8 cellular contexts compared by ENCODE assay signal in genomic region chr3:51941798-51942602, GRCh38. TPM values are rescaled to one million over a fixed set of nuclear protein-coding genes. Genes with fewer than 3 reads are reported as not detected.
A peak's percentile ranks its signal among the peaks of the same experiment; 100 is the strongest.
DNase-seq lines count a peak whose midpoint lies in the region; ATAC-seq, FAIRE-seq and TF ChIP-seq lines count a peak whose summit lies in the region.

PARP3 (plus strand) TSS chr3:51942363; CDS start chr3:51943356, 993 bp downstream.
RRP9 (minus strand) TSS chr3:51941904; CDS start chr3:51941867, 37 bp downstream.

- H3K27me3 Mint-ChIP-seq in chondrocyte (ENCODE audit: low read depth) = no peaks in the 10 kb centered on the region

- peak within 1 kb of the TSS; percentile 69 to 85 for H3K4me3 ChIP-seq in kidney (ENCODE audit: low read length in 2 of 2)

- H3K9me3 ChIP-seq in kidney (ENCODE audit: control insufficient read depth in 1 of 2, low read length in 2 of 2) = no peaks in the 10 kb centered on the region

- peak within 1 kb of the TSS; percentile 78 to 95 for H3K9ac ChIP-seq in kidney (ENCODE audit: low read length in 2 of 2)

- intact Hi-C loops in kidney (cut with DNase I) = no loop called here

- peaks cover 15 to 17% of the 10 kb centered on the region in 2 donors for H3K4me1 ChIP-seq in kidney (ENCODE audit: control insufficient read depth in 1 of 2, insufficient read depth in 1 of 2, low read depth in 1 of 2, low read length in 2 of 2)

- ATAC-seq in GM19035 (IDR thresholded peaks at IDR 0.05; ENCODE audit: unreplicated experiment) (peak; percentile 88), HG03378 (IDR thresholded peaks at IDR 0.05; ENCODE audit: unreplicated experiment) (peak; percentile 87)

- H3K27ac Mint-ChIP-seq in chondrocyte (ENCODE audit: unreplicated experiment) = peak within 1 kb of the TSS; percentile 81

- peaks cover 6 to 15% of the 10 kb centered on the region in 2 donors for H3K36me3 ChIP-seq in kidney (ENCODE audit: control insufficient read depth in 1 of 2, insufficient read depth in 2 of 2, low read length in 2 of 2)

- peak; percentile 100 for DNase-seq in AML-193 (lab: John Stamatoyannopoulos, UW)
- DNase-seq in NCI-H460 (ENCODE audit: extremely low read depth, low read depth) = peak; percentile 98
- peak; percentile 99 for DNase-seq in activated CD4-positive, alpha-beta T cell treated with anti-CD3 and anti-CD28 coated beads for 1 hour
- DNase-seq in chondrocyte (ENCODE audit: low spot score) = peak; percentile 100
- peak; percentile 100 for DNase-seq in kidney
- peak; percentile 100 for DNase-seq in stimulated activated CD4-positive, alpha-beta T cell treated with anti-CD3 and anti-CD28 coated beads, Interleukin-15, amount 100 ng/mL, for 48 hours (ENCODE audit: low read depth in 2 of 2)

- H3K4me3 Mint-ChIP-seq in chondrocyte (ENCODE audit: unreplicated experiment) = peak within 1 kb of the TSS; percentile 78

- peak; percentile 99 for FAIRE-seq in kidney (lab: Jason Lieb, UNC)

- no peaks in the 10 kb centered on the region for H3K9me3 Mint-ChIP-seq in chondrocyte (ENCODE audit: low read depth)

- peaks cover 12% of the 10 kb centered on the region for H3K36me3 Mint-ChIP-seq in chondrocyte (ENCODE audit: low read depth)

- TF ChIP-seq CTCF in chondrocyte (IDR thresholded peaks at IDR 0.05) (peak; percentile 100), kidney (IDR thresholded peaks at IDR 0.05; ENCODE audit: borderline replicate concordance, extremely low read depth, insufficient read depth) (peak; percentile 99)

- peaks cover 33% of the 10 kb centered on the region for H3K4me1 Mint-ChIP-seq in chondrocyte (ENCODE audit: low read depth)

- H3K27ac ChIP-seq in kidney (ENCODE audit: low read depth in 2 of 2, low read length in 2 of 2) = peak within 1 kb of the TSS; percentile 95 to 96

RNA-seq across cellular contexts. Expression of gene PARP3, which starts in this region (rescaled TPM):
- total RNA-seq in NCI-H460 (2014; rRNA removed; shearing (Covaris generic)) = 13.1 and 15.5 TPM in 2 replicates
- 26.2 and 33.6 TPM in 2 replicates for polyA plus RNA-seq in NCI-H460 (2014; cell fraction: nucleus; rRNA removed)
- total RNA-seq in chondrocyte (9.5 to 12.4 TPM (median 9.7 TPM) in 3 replicates), kidney (28.5 TPM)
- 30.1 TPM for polyA plus RNA-seq in kidney (ENCODE audit: insufficient read depth, low read depth, low replicate concordance)

RNA-seq across cellular contexts. Expression of gene RRP9, which starts in this region (rescaled TPM):
- 29.7 and 32.2 TPM in 2 replicates for total RNA-seq in NCI-H460 (2014; rRNA removed; shearing (Covaris generic))
- polyA plus RNA-seq in NCI-H460 (2014; cell fraction: nucleus; rRNA removed) = 84.8 and 89.9 TPM in 2 replicates
- total RNA-seq in chondrocyte (18.0 to 21.0 TPM (median 19.7 TPM) in 3 replicates), kidney (18.6 TPM)
- 17.8 TPM for polyA plus RNA-seq in kidney (ENCODE audit: insufficient read depth, low read depth, low replicate concordance)

Comparison
In these comparisons a context has a peak if more than half of its experiments do, and no peak if none do; other contexts are left out.
1. Peak in every context shown above with its lines: DNase-seq, ATAC-seq, H3K4me3 ChIP-seq and H3K27ac ChIP-seq.